10 cellular contexts compared by ENCODE assay signal in genomic region chr12:72300728-72301127, GRCh38. TPM values are rescaled to one million over a fixed set of nuclear protein-coding genes. Genes with fewer than 3 reads are reported as not detected.
"Had no signal": no experiment of that assay in that cellular context is flagged by ENCODE, and none has a peak within 500 bp of the region (broad histone marks: within the 10 kb centered on the region; RNA-seq: fewer than 3 reads in every experiment).

No MANE protein-coding gene starts in this region.

- ATAC-seq: HCT116, HepG2, K562 had no signal

- H3K9me3 ChIP-seq: HAP-1 had no signal

- H3K4me1 ChIP-seq: HAP-1 had no signal

- H2AFZ ChIP-seq: GM23248 had no signal

- DNase-seq: GM23248, GOT3, H7, HFFc6, KG1 had no signal

- H3K27ac ChIP-seq: GM23248, HL-60 had no signal

- H3K9ac ChIP-seq: GM23248 had no signal

- H3K36me3 ChIP-seq: HAP-1 had no signal

- H3K4me3 ChIP-seq: GM23248, HAP-1, K562 had no signal

RNA-seq across cellular contexts. Expression of gene TRHDE, which starts 28.6 kb away (rescaled TPM):
- total RNA-seq: HepG2 had no signal
- polyA plus RNA-seq: HepG2 had no signal
